In the genomic region with DNA sequence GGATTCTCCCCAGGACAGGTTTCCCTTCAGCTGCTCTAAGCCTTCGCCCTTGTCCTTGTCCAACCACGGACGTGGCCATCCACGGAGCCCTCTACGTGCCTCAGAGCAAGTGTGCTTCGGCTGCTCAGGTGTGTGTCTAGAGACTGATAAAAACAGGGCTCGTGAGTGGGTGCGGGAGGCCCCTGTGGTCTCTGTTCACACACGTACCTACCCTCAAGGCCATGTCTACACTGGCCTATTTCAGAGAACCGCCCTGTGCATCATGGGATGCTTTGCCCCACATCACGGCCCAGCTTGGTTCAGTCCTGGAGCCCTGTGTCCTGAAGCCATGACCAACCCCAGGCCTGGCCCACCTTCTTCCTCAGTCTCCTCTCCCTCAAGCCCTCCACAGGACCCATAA, we compare ENCODE assay signal across 13 cellular contexts. TPM values are rescaled to one million over a fixed set of nuclear protein-coding genes. Genes with fewer than 3 reads are reported as not detected.
DNase-seq lines count a peak whose midpoint lies in the region; ATAC-seq, FAIRE-seq and TF ChIP-seq lines count a peak whose summit lies in the region.
"Had no signal": no experiment of that assay in that cellular context is flagged by ENCODE, and none has a peak within 500 bp of the region (broad histone marks: within the 10 kb centered on the region; RNA-seq: fewer than 3 reads in every experiment).

No MANE protein-coding gene starts in this region.

- no peaks in the 10 kb centered on the region for H3K9me3 Mint-ChIP-seq in CD4-positive, CD25-positive, alpha-beta regulatory T cell
- H3K9me3 Mint-ChIP-seq in activated T-helper 1 cell treated with anti-CD3 and anti-CD28 coated beads, Interleukin-12 subunit alpha, Interleukin-12 subunit beta, Interleukin-2, Interleukin-4 antibody, amounts not matched to agents 30 ng/mL and 10 ng/mL and 1 ng/mL, durations not matched to agents 14 hours and 24 hours and 36 hours: no peaks in the 10 kb centered on the region
- H3K9me3 Mint-ChIP-seq in naive thymus-derived CD8-positive, alpha-beta T cell: no peaks in the 10 kb centered on the region

- intact Hi-C loops in activated T-helper 1 cell treated with anti-CD3 and anti-CD28 coated beads, Interleukin-12 subunit alpha, Interleukin-12 subunit beta, Interleukin-2, Interleukin-4 antibody, amounts not matched to agents 30 ng/mL and 10 ng/mL and 1 ng/mL, durations not matched to agents 14 hours and 24 hours and 36 hours (cut with micrococcal nuclease): loop anchor here (1.0 to 10.0 kb wide), 8 partner anchors 11 to 280 kb away; a partner anchor contains a TSS

- POLR2A ChIA-PET in naive thymus-derived CD8-positive, alpha-beta T cell (lab: Charles Lee): interaction anchor here (0.8 to 6.1 kb wide), 7 partner anchors 10 to 69 kb away, joined by 3 to 47 read pairs (median 6); no protein-coding TSS in a partner anchor

- no peaks in the 10 kb centered on the region for H3K36me3 ChIP-seq in CD4-positive, CD25-positive, alpha-beta regulatory T cell (ENCODE audit: control insufficient read depth, insufficient read depth, low read length)
- H3K36me3 ChIP-seq: ovary had no signal

- ATAC-seq in CD4-positive, CD25-positive, alpha-beta regulatory T cell (ENCODE audit: low read depth in 2 of 2): no peak
- peak; percentile 4 for ATAC-seq in HG02610 (IDR thresholded peaks at IDR 0.05; ENCODE audit: unreplicated experiment)
- ATAC-seq in naive thymus-derived CD8-positive, alpha-beta T cell: peak; percentile 28 to 33

- no peak for TF ChIP-seq CTCF in D721Med (IDR thresholded peaks at IDR 0.05; ENCODE audit: insufficient read depth, missing control alignments)

- H3K4me3 ChIP-seq in CD4-positive, CD25-positive, alpha-beta regulatory T cell (ENCODE audit: low read depth, low read length): no peak overlapping the region
- H3K4me3 ChIP-seq: ovary, skin epidermis had no signal

- no peaks in the 10 kb centered on the region for H3K36me3 Mint-ChIP-seq in CD4-positive, CD25-positive, alpha-beta regulatory T cell
- peaks cover 66% of the 10 kb centered on the region for H3K36me3 Mint-ChIP-seq in activated T-helper 1 cell treated with anti-CD3 and anti-CD28 coated beads, Interleukin-12 subunit alpha, Interleukin-12 subunit beta, Interleukin-2, Interleukin-4 antibody, amounts not matched to agents 30 ng/mL and 10 ng/mL and 1 ng/mL, durations not matched to agents 14 hours and 24 hours and 36 hours (ENCODE audit: low read depth)
- peaks cover 0 to 12% (median 5%) of the 10 kb centered on the region in 3 donors for H3K36me3 Mint-ChIP-seq in naive thymus-derived CD8-positive, alpha-beta T cell

- no peak for FAIRE-seq in D721Med (lab: Jason Lieb, UNC)
- FAIRE-seq: islet of Langerhans had no signal

- peaks cover 38% of the 10 kb centered on the region for H3K4me1 ChIP-seq in CD4-positive, CD25-positive, alpha-beta regulatory T cell (ENCODE audit: control insufficient read depth, insufficient read depth, low read length, poor library complexity, severe bottlenecking)

- no peak for DNase-seq in CD4-positive, CD25-positive, alpha-beta regulatory T cell
- DNase-seq in activated T-helper 1 cell treated with anti-CD3 and anti-CD28 coated beads, Interleukin-12 subunit alpha, Interleukin-12 subunit beta, Interleukin-2, Interleukin-4 antibody, amounts not matched to agents 30 ng/mL and 10 ng/mL and 1 ng/mL, durations not matched to agents 14 hours and 24 hours and 36 hours (ENCODE audit: low spot score): no peak
- DNase-seq in naive thymus-derived CD8-positive, alpha-beta T cell: no peak
- no peak for DNase-seq in SW 1271 (lab: John Stamatoyannopoulos, UW)
- no peak for DNase-seq in D721Med (ENCODE audit: insufficient read length, low spot score)
- no peak for DNase-seq in NCI-H2081 (lab: John Stamatoyannopoulos, UW)
- DNase-seq: midbrain, NCI-H187 treated with DMSO at 0.1 percent for 48 hours, NCI-H526 treated with DMSO at 0.1 percent for 48 hours, ovary had no signal

- H3K27ac Mint-ChIP-seq in CD4-positive, CD25-positive, alpha-beta regulatory T cell: peak overlapping the region; percentile 85 to 86 (median 86)
- H3K27ac Mint-ChIP-seq in activated T-helper 1 cell treated with anti-CD3 and anti-CD28 coated beads, Interleukin-12 subunit alpha, Interleukin-12 subunit beta, Interleukin-2, Interleukin-4 antibody, amounts not matched to agents 30 ng/mL and 10 ng/mL and 1 ng/mL, durations not matched to agents 14 hours and 24 hours and 36 hours: peak overlapping the region; percentile 93
- H3K27ac Mint-ChIP-seq in naive thymus-derived CD8-positive, alpha-beta T cell: peak overlapping the region; percentile 51 to 98 (median 89)

- H3K9me3 ChIP-seq in CD4-positive, CD25-positive, alpha-beta regulatory T cell (ENCODE audit: control insufficient read depth in 2 of 2, low read length in 2 of 2): no peaks in the 10 kb centered on the region
- H3K9me3 ChIP-seq: ovary had no signal

- H3K4me1 Mint-ChIP-seq in CD4-positive, CD25-positive, alpha-beta regulatory T cell: peaks cover 25 to 64% (median 32%) of the 10 kb centered on the region in 4 donors
- peaks cover 93% of the 10 kb centered on the region for H3K4me1 Mint-ChIP-seq in activated T-helper 1 cell treated with anti-CD3 and anti-CD28 coated beads, Interleukin-12 subunit alpha, Interleukin-12 subunit beta, Interleukin-2, Interleukin-4 antibody, amounts not matched to agents 30 ng/mL and 10 ng/mL and 1 ng/mL, durations not matched to agents 14 hours and 24 hours and 36 hours (ENCODE audit: low read depth)
- H3K4me1 Mint-ChIP-seq in naive thymus-derived CD8-positive, alpha-beta T cell: peaks cover 42 to 96% (median 89%) of the 10 kb centered on the region in 4 donors

- no peaks in the 10 kb centered on the region for H3K27me3 Mint-ChIP-seq in CD4-positive, CD25-positive, alpha-beta regulatory T cell
- no peaks in the 10 kb centered on the region for H3K27me3 Mint-ChIP-seq in activated T-helper 1 cell treated with anti-CD3 and anti-CD28 coated beads, Interleukin-12 subunit alpha, Interleukin-12 subunit beta, Interleukin-2, Interleukin-4 antibody, amounts not matched to agents 30 ng/mL and 10 ng/mL and 1 ng/mL, durations not matched to agents 14 hours and 24 hours and 36 hours (ENCODE audit: insufficient read depth)
- no peaks in the 10 kb centered on the region for H3K27me3 Mint-ChIP-seq in naive thymus-derived CD8-positive, alpha-beta T cell

- H3K27ac ChIP-seq in CD4-positive, CD25-positive, alpha-beta regulatory T cell (ENCODE audit: insufficient read depth, low read length, poor library complexity, severe bottlenecking): peak overlapping the region; percentile 29
- H3K27ac ChIP-seq: ovary had no signal

- peak overlapping the region; percentile 3 to 72 (median 41) for H3K4me3 Mint-ChIP-seq in CD4-positive, CD25-positive, alpha-beta regulatory T cell
- H3K4me3 Mint-ChIP-seq in activated T-helper 1 cell treated with anti-CD3 and anti-CD28 coated beads, Interleukin-12 subunit alpha, Interleukin-12 subunit beta, Interleukin-2, Interleukin-4 antibody, amounts not matched to agents 30 ng/mL and 10 ng/mL and 1 ng/mL, durations not matched to agents 14 hours and 24 hours and 36 hours: peak overlapping the region; percentile 76
- H3K4me3 Mint-ChIP-seq in naive thymus-derived CD8-positive, alpha-beta T cell: peak overlapping the region; percentile 31 to 88 (median 75)

- H3K27me3 ChIP-seq in CD4-positive, CD25-positive, alpha-beta regulatory T cell (ENCODE audit: control insufficient read depth, insufficient read depth, low read length): no peaks in the 10 kb centered on the region
- H3K27me3 ChIP-seq: ovary had no signal

RNA-seq across cellular contexts. Expression of a gene that starts 24.6 kb away (rescaled TPM):
- 268 TPM for total RNA-seq in CD4-positive, CD25-positive, alpha-beta regulatory T cell
- 10 to 100 TPM; 12.0 to 23.3 (median 15.8) TPM for polyA plus RNA-seq in CD4-positive, CD25-positive, alpha-beta regulatory T cell
- total RNA-seq in activated T-helper 1 cell treated with anti-CD3 and anti-CD28 coated beads, Interleukin-12 subunit alpha, Interleukin-12 subunit beta, Interleukin-2, Interleukin-4 antibody, amounts not matched to agents 30 ng/mL and 10 ng/mL and 1 ng/mL, durations not matched to agents 14 hours and 24 hours and 36 hours: 133 and 140 TPM in 2 replicates
- total RNA-seq in naive thymus-derived CD8-positive, alpha-beta T cell: 10 to 100 TPM; 87.1 to 95.3 TPM
- 10 to 100 TPM; 22.0 to 64.0 (median 54.0) TPM for polyA plus RNA-seq in naive thymus-derived CD8-positive, alpha-beta T cell

Comparison
In these comparisons a context has a peak if more than half of its experiments do, and no peak if none do; other contexts are left out.
1. ATAC-seq: peak in HG02610 (single experiment) and naive thymus-derived CD8-positive, alpha-beta T cell (2 of 2); none in CD4-positive, CD25-positive, alpha-beta regulatory T cell (0 of 2).
2. Peak in every context shown above with its lines, with median percentiles within 50 percentile points of each other: H3K27ac Mint-ChIP-seq and H3K4me3 Mint-ChIP-seq.